8 cellular contexts compared by ENCODE assay signal in the genomic region with DNA sequence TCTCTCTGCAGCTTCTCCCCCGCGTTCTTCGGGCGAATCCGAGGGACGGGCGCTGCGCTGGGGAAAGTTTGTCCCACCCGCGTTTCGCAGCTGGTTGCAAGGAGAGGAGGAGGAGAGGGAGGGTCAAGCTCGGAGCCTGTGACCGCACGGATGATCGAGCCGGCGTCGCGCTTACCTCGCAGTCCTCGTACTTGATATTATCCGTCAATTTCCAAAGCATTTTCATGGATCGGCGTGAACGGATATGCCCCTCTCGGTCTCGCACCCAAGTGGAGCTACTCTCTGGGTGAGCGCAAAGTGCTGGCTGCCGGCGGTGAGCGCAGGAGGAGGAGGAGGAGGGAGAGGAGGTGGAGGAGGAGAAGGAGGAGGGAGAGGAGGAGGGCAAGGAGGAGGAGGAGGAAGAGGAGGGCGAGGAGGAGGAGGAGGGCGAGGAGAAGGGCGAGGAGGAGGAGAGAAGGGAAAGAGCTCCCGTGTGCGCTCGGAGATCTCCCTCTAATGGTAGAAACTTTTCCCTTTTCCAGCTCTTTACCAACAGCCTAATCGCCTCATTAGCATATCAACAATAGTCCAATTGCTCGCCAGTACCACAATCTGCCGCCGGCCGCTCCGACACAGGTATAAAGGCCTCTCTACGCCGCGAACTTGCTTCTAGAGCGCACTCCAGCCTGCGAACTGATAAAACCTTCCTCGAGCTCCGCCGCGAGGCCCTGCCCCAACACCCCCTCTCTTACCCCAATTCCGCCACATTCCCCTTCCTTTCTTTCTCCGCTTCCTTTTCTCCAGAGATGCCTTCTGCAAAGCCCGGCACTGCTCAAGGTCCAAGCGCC. TPM values are rescaled to one million over a fixed set of nuclear protein-coding genes. Genes with fewer than 3 reads are reported as not detected.
DNase-seq lines count a peak whose midpoint lies in the region; ATAC-seq lines count a peak whose summit lies in the region.

A gene (minus strand): TSS at position 309 of the 827 bp plus-strand sequence. CDS start 83 bp downstream, at position 226.

- DNase-seq in A172 (ENCODE audit: low spot score) = peak; percentile 94
- DNase-seq in H4 (ENCODE audit: low spot score) = peak; percentile 79
- no peak for DNase-seq in activated CD8-positive, alpha-beta T cell treated with anti-CD3 and anti-CD28 coated beads, Interleukin-2, amount 10 ng/mL, durations not matched to agents 7 days and 5 days
- DNase-seq in islet precursor cell = peak; percentile 83
- DNase-seq in NCI-H1436 treated with DMSO at 0.1 percent for 48 hours (lab: John Stamatoyannopoulos, UW) = no peak

- peaks cover 90% of the 10 kb centered on the region for H3K27me3 Mint-ChIP-seq in activated CD8-positive, alpha-beta T cell treated with anti-CD3 and anti-CD28 coated beads, Interleukin-2, amount 10 ng/mL, durations not matched to agents 7 days and 5 days (ENCODE audit: low read depth)

- peaks cover 8% of the 10 kb centered on the region for H3K9me3 Mint-ChIP-seq in activated CD8-positive, alpha-beta T cell treated with anti-CD3 and anti-CD28 coated beads, Interleukin-2, amount 10 ng/mL, durations not matched to agents 7 days and 5 days (ENCODE audit: insufficient read depth)

- no peak for ATAC-seq in activated CD8-positive, alpha-beta T cell treated with anti-CD3 and anti-CD28 coated beads, Interleukin-2, amount 10 ng/mL, durations not matched to agents 7 days and 5 days
- ATAC-seq in HG02840 (IDR thresholded peaks at IDR 0.05; ENCODE audit: low FRiP score, unreplicated experiment) (no peak), HG02852 (IDR thresholded peaks at IDR 0.05; ENCODE audit: unreplicated experiment) (no peak), GM19455 (IDR thresholded peaks at IDR 0.05; ENCODE audit: unreplicated experiment) (no peak)

- peaks cover 45% of the 10 kb centered on the region for H3K36me3 Mint-ChIP-seq in activated CD8-positive, alpha-beta T cell treated with anti-CD3 and anti-CD28 coated beads, Interleukin-2, amount 10 ng/mL, durations not matched to agents 7 days and 5 days (ENCODE audit: low read depth)

- H3K27ac Mint-ChIP-seq in activated CD8-positive, alpha-beta T cell treated with anti-CD3 and anti-CD28 coated beads, Interleukin-2, amount 10 ng/mL, durations not matched to agents 7 days and 5 days = peak within 1 kb of the TSS; percentile 70

- CTCF ChIA-PET in activated CD8-positive, alpha-beta T cell treated with anti-CD3 and anti-CD28 coated beads, Interleukin-2, amount 10 ng/mL, durations not matched to agents 7 days and 5 days (lab: Charles Lee) = interaction anchor here (1.4 to 1.9 kb wide), 4 partner anchors 9 to 33 kb away, joined by 3 to 7 read pairs (median 4); no protein-coding TSS in a partner anchor

- peaks cover 41% of the 10 kb centered on the region for H3K4me1 Mint-ChIP-seq in activated CD8-positive, alpha-beta T cell treated with anti-CD3 and anti-CD28 coated beads, Interleukin-2, amount 10 ng/mL, durations not matched to agents 7 days and 5 days (ENCODE audit: low read depth)

- POLR2A ChIA-PET in activated CD8-positive, alpha-beta T cell treated with anti-CD3 and anti-CD28 coated beads, Interleukin-2, amount 10 ng/mL, durations not matched to agents 7 days and 5 days (lab: Charles Lee) = interaction anchor here (0.7 to 1.6 kb wide), 2 partner anchors 11 to 30 kb away, joined by 3 to 4 read pairs; no protein-coding TSS in a partner anchor

- H3K4me3 Mint-ChIP-seq in activated CD8-positive, alpha-beta T cell treated with anti-CD3 and anti-CD28 coated beads, Interleukin-2, amount 10 ng/mL, durations not matched to agents 7 days and 5 days = peak within 1 kb of the TSS; percentile 73

RNA-seq across cellular contexts. Expression of the gene that starts here (rescaled TPM):
- total RNA-seq in A172 (2014; rRNA removed; shearing (Covaris generic)) = 5.2 TPM in 2 replicates
- total RNA-seq in H4 (2014; rRNA removed; shearing (Covaris generic)) = 5.0 and 5.4 TPM in 2 replicates
- total RNA-seq in activated CD8-positive, alpha-beta T cell treated with anti-CD3 and anti-CD28 coated beads, Interleukin-2, amount 10 ng/mL, durations not matched to agents 7 days and 5 days = not detected

Comparison
In these comparisons a context has a peak if more than half of its experiments do, and no peak if none do; other contexts are left out.
1. DNase-seq: peak in A172 (single experiment), H4 (single experiment) and islet precursor cell (single experiment); none in activated CD8-positive, alpha-beta T cell treated with anti-CD3 and anti-CD28 coated beads, Interleukin-2, amount 10 ng/mL, durations not matched to agents 7 days and 5 days (single experiment) and NCI-H1436 treated with DMSO at 0.1 percent for 48 hours (single experiment).